ENCODE assay signal across 8 cellular contexts in the genomic region with DNA sequence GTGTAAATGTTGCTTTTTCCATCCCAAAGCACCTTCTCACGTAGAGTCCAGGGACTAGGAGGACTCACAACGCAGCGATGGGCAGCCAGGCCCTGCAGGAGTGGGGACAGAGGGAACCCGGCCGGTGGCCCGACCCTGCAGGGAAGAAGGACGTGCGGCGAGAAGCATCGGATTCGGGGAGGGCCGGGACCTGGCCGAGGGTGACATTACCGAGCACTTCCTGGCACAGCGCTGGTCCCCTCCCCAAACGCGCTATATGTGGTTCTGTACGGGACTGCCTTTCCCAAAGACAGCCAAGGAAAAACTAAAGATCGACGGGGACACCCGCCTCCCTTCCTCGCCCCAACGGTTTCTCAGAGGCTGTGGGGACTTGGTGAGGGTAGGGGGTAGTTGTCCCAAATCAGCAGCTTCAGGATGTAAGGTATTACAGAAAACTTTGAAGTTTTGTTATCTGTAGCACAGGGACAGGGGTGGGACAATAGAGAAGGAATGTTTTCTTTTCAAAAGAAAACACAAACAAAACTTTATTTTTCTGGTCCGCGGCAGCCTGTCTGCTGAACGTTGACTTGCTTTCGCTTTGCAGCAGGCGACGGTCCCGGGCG. TPM values are rescaled to one million over a fixed set of nuclear protein-coding genes. Genes with fewer than 3 reads are reported as not detected.
DNase-seq lines count a peak whose midpoint lies in the region; ATAC-seq, FAIRE-seq and TF ChIP-seq lines count a peak whose summit lies in the region.

No MANE protein-coding gene starts in this region.

- H3K4ac ChIP-seq in H1 (replicated peaks; ENCODE audit: insufficient read length, low read depth, low read length), result no peak overlapping the region

- no peak overlapping the region for H2BK20ac ChIP-seq in H1 (ENCODE audit: low read length)

- no peak overlapping the region for H2BK120ac ChIP-seq in H1 (replicated peaks; ENCODE audit: low read depth, low read length)

- H3K4me3 ChIP-seq in AG09309 (ENCODE audit: control insufficient read depth, low read depth, low read length) (peak overlapping the region; percentile 58), HL-60 (replicated peaks; ENCODE audit: insufficient read depth, low read length) (peak overlapping the region; percentile 63), H1 (ENCODE audit: extremely low read depth in 1 of 4, insufficient read depth in 2 of 4, low read depth in 3 of 4, low read length in 4 of 4) (peak overlapping the region; percentile 66 to 78 (median 74))

- H3K79me1 ChIP-seq in H1 (ENCODE audit: low read depth, low read length), result no peaks in the 10 kb centered on the region

- H3K23me2 ChIP-seq in H1 (ENCODE audit: low read depth, low read length), result peaks cover 14% of the 10 kb centered on the region

- no peak for TF ChIP-seq EP300 in H1 (IDR thresholded peaks at IDR 0.05; ENCODE audit: borderline replicate concordance in 1 of 2, low read depth in 2 of 2, low read length in 2 of 2)

- H3K14ac ChIP-seq in H1 (ENCODE audit: insufficient read length), result no peak overlapping the region

- H4K20me1 ChIP-seq in H1 (replicated peaks in 1 of 2; ENCODE audit: control insufficient read depth in 1 of 2, insufficient read depth in 2 of 2, low read length in 2 of 2), result peaks cover 0 to 8% of the 10 kb centered on the region in 2 experiments

- H2AK5ac ChIP-seq in H1 (ENCODE audit: low read depth, low read length), result no peak overlapping the region

- H3K36me3 Mint-ChIP-seq in mesothelial cell of epicardium (no peaks in the 10 kb centered on the region), type B pancreatic cell (peaks cover 3% of the 10 kb centered on the region)

- peaks cover 0 to 21% of the 10 kb centered on the region in 2 experiments; a peak in 2 of 4 replicates for H3K79me2 ChIP-seq in H1 (ENCODE audit: control insufficient read depth in 1 of 2, insufficient read depth in 2 of 2, low read length in 2 of 2)

- H3K9ac ChIP-seq in H1 (replicated peaks in 1 of 4; ENCODE audit: extremely low read depth in 1 of 4, low read depth in 3 of 4, low read length in 3 of 4), result peak overlapping the region in 2 of 4 experiments; percentile 16 to 62; a peak in 2 of 7 replicates

- no peak overlapping the region for H4K8ac ChIP-seq in H1 (ENCODE audit: extremely low read depth, insufficient read depth, low read length)

- POLR2A ChIA-PET in H1 (lab: Charles Lee; ENCODE audit: partially characterized antibody), result no interaction called here

- no peak overlapping the region for H3K18ac ChIP-seq in H1 (ENCODE audit: extremely low read depth, low read length)

- ATAC-seq in HG03457 (IDR thresholded peaks at IDR 0.05; ENCODE audit: unreplicated experiment), result no peak

- H3K4me3 Mint-ChIP-seq in mesothelial cell of epicardium (peak overlapping the region; percentile 84), type B pancreatic cell (peak overlapping the region; percentile 94)

- no peak overlapping the region for H3K23ac ChIP-seq in H1 (ENCODE audit: insufficient read length)

- no peak overlapping the region for H4K5ac ChIP-seq in H1 (ENCODE audit: insufficient read length, low read depth, low read length)

- DNase-seq in AG09309 (ENCODE audit: low read depth) (no peak), HL-60 (ENCODE audit: low read depth in 1 of 2, low spot score in 1 of 2) (no peak), H1 (ENCODE audit: low read depth in 1 of 2, low spot score in 2 of 2) (peak in 1 of 2 experiments; percentile 62), mesothelial cell of epicardium (ENCODE audit: low spot score in 2 of 2, unreplicated experiment in 2 of 2) (no peak), type B pancreatic cell (ENCODE audit: extremely low spot score, unreplicated experiment) (no peak), GM19238 (ENCODE audit: insufficient read length, low spot score) (no peak)
- peak; percentile 52 to 58 for DNase-seq in activated CD4-positive, alpha-beta T cell treated with anti-CD3 and anti-CD28 coated beads, Interleukin-2, amount 50 U/mL, for 48 hours

- H2BK12ac ChIP-seq in H1 (ENCODE audit: low read depth, low read length), result no peak overlapping the region; the same call in 1 of the 2 replicates

- H3K4me2 ChIP-seq in H1 (ENCODE audit: insufficient read depth in 1 of 2, low read depth in 2 of 2, low read length in 2 of 2), result peak overlapping the region; percentile 92 to 97

- no peak overlapping the region for H4K91ac ChIP-seq in H1 (replicated peaks; ENCODE audit: insufficient read length, low read length)

- peaks cover 0 to 8% (median 2%) of the 10 kb centered on the region in 4 experiments; a peak in 5 of 7 replicates for H3K4me1 ChIP-seq in H1 (replicated peaks in 1 of 4; ENCODE audit: control insufficient read depth in 3 of 4, insufficient read depth in 4 of 4, low read length in 3 of 4)

- FAIRE-seq in H1 (lab: Jason Lieb, UNC), result no peak

- no peak for TF ChIP-seq POLR2A in H1 (IDR thresholded peaks at IDR 0.05; ENCODE audit: control extremely low read depth in 1 of 2, low read depth in 2 of 2, low read length in 2 of 2)

- H3K27ac Mint-ChIP-seq in mesothelial cell of epicardium, result peak overlapping the region; percentile 91
- H3K27ac Mint-ChIP-seq in type B pancreatic cell, result peak overlapping the region; percentile 89

- no peaks in the 10 kb centered on the region for H3K27me3 ChIP-seq in HL-60 (ENCODE audit: insufficient read depth, poor library complexity, severe bottlenecking)
- peaks cover 0 to 9% (median 0%) of the 10 kb centered on the region in 4 experiments; a peak in 1 of 7 replicates for H3K27me3 ChIP-seq in H1 (replicated peaks in 1 of 4; ENCODE audit: control insufficient read depth in 3 of 4, extremely low read depth in 1 of 4, insufficient read depth in 3 of 4, low read length in 3 of 4)

- H3K4me1 Mint-ChIP-seq in mesothelial cell of epicardium, result peaks cover 35% of the 10 kb centered on the region
- peaks cover 30% of the 10 kb centered on the region for H3K4me1 Mint-ChIP-seq in type B pancreatic cell (ENCODE audit: unreplicated experiment)

- WGBS in H1 (ENCODE audit: extremely low coverage in 1 of 2, insufficient coverage in 1 of 2, insufficient read length in 1 of 2, insufficient replicate concordance in 2 of 2, low coverage in 1 of 2, low lambda C conversion rate in 2 of 2, missing lambda C conversion rate in 1 of 2), 2 experiments, result 1% methylated on average over 30 of the region's 31 CpGs; no CpG with 5 or more reads in 1 of the 2 experiments

- no peaks in the 10 kb centered on the region for H3K9me3 ChIP-seq in H1 (ENCODE audit: insufficient read depth in 2 of 2, low read depth in 1 of 2, low read length in 1 of 2)

- H2BK5ac ChIP-seq in H1 (ENCODE audit: low read depth, low read length), result no peak overlapping the region

- no peak overlapping the region for H3K56ac ChIP-seq in H1 (replicated peaks; ENCODE audit: insufficient read length, low read depth, low read length)

- no peaks in the 10 kb centered on the region for H3K36me3 ChIP-seq in H1 (ENCODE audit: control insufficient read depth in 2 of 4, insufficient read depth in 4 of 4, low read length in 3 of 4)

- peak overlapping the region; percentile 87 for H2AFZ ChIP-seq in H1 (ENCODE audit: low read length)

- H3K9me3 Mint-ChIP-seq in mesothelial cell of epicardium, result no peaks in the 10 kb centered on the region
- no peaks in the 10 kb centered on the region for H3K9me3 Mint-ChIP-seq in type B pancreatic cell

- H2BK15ac ChIP-seq in H1 (ENCODE audit: low read length), result no peak overlapping the region

- H3K27me3 Mint-ChIP-seq in mesothelial cell of epicardium (ENCODE audit: low read depth), result no peaks in the 10 kb centered on the region
- H3K27me3 Mint-ChIP-seq in type B pancreatic cell, result peaks cover 13% of the 10 kb centered on the region

- CTCF ChIA-PET in H1 (lab: Charles Lee; ENCODE audit: partially characterized antibody), result interaction anchor here (1.4 kb wide), 2 partner anchors 24 to 113 kb away, joined by 4 to 6 read pairs; no protein-coding TSS in a partner anchor

- H3K27ac ChIP-seq in HL-60 (replicated peaks) (peak overlapping the region; percentile 65), H1 (ENCODE audit: low read depth, low read length) (no peak overlapping the region)

- TF ChIP-seq CTCF in AG09309 (IDR thresholded peaks at IDR 0.05; ENCODE audit: control insufficient read depth, insufficient read depth, low read depth, low read length, missing control alignments), result no peak
- TF ChIP-seq CTCF in HL-60 (IDR thresholded peaks at IDR 0.05; ENCODE audit: insufficient read depth, low read length), result no peak
- TF ChIP-seq CTCF in H1 (IDR thresholded peaks at IDR 0.05; ENCODE audit: control extremely low read depth in 1 of 3, insufficient read depth in 1 of 3, low read depth in 1 of 3, low read length in 3 of 3), result no peak
- TF ChIP-seq CTCF in mesothelial cell of epicardium (IDR thresholded peaks at IDR 0.05; ENCODE audit: unreplicated experiment), result no peak
- no peak for TF ChIP-seq CTCF in type B pancreatic cell (conservative IDR thresholded peaks at IDR 0.05)

- TF ChIP-seq RAD21 in H1 (IDR thresholded peaks at IDR 0.05 in 1 of 2, conservative IDR thresholded peaks at IDR 0.05 in 1 of 2; ENCODE audit: low read depth in 2 of 2, low read length in 2 of 2), result no peak; a peak in 1 of 4 replicates

TF ChIP-seq in H1, 55 proteins besides CTCF, POLR2A, EP300 and RAD21 (continues in another document):
- TF ChIP-seq ASH2L (IDR thresholded peaks at IDR 0.05; ENCODE audit: low read length) (peak; percentile 68), EZH2 (IDR thresholded peaks at IDR 0.05; ENCODE audit: low read depth, low read length, severe bottlenecking) (peak; percentile 43), KDM4A (IDR thresholded peaks at IDR 0.05; ENCODE audit: low read depth, low read length, severe bottlenecking) (peak; percentile 15), SUZ12 (IDR thresholded peaks at IDR 0.05; ENCODE audit: low read length) (peak; percentile 72), YY1 (IDR thresholded peaks at IDR 0.05; ENCODE audit: low read depth, low read length) (0 out of 2 replicates have a peak, but pooled peaks have one; percentile 11), CBX5 (IDR thresholded peaks at IDR 0.05; ENCODE audit: low read depth, low read length) (no peak)
- TF ChIP-seq, protein P1, sequence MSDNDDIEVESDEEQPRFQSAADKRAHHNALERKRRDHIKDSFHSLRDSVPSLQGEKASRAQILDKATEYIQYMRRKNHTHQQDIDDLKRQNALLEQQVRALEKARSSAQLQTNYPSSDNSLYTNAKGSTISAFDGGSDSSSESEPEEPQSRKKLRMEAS (IDR thresholded peaks at IDR 0.05), result no peak

RNA-seq across cellular contexts. Expression of a gene that starts 0.9 kb away (rescaled TPM):
- total RNA-seq in H1 (2021; fragmentation: NEBNext Ultra II Directional; extraction: Animal tissue kit (Norgen Biotek cat#: 25700)), result 11.4 and 11.8 TPM in 2 replicates
- 1.7 and 3.9 TPM in 2 replicates for polyA plus RNA-seq in H1 (2011; rRNA removed)
- 3.9 TPM for polyA plus RNA-seq in H1 (2011; cell fraction: cytosol; rRNA removed)
- polyA plus RNA-seq in H1 (2011; cell fraction: nucleus; rRNA removed), result 2.8 TPM
- 2.8 to 5.7 TPM (median 4.2 TPM) in 4 replicates for polyA plus RNA-seq in H1 (2012, experiment 1 of 2)
- polyA plus RNA-seq in H1 (2012, experiment 2 of 2), result 0.52 TPM
- polyA plus RNA-seq in H1 (2013, experiment 1 of 2), result 5.5 TPM
- 5.5 TPM for polyA plus RNA-seq in H1 (2013, experiment 2 of 2)
- polyA minus RNA-seq in H1 (2011; rRNA and poly(A)+ RNA removed), result 13.9 and 18.7 TPM in 2 replicates
- polyA minus RNA-seq in H1 (2011; cell fraction: cytosol; rRNA and poly(A)+ RNA removed), result 8.1 TPM
- 10.2 TPM for polyA minus RNA-seq in H1 (2011; cell fraction: nucleus; rRNA and poly(A)+ RNA removed)
- total RNA-seq in mesothelial cell of epicardium (52.2 to 55.7 TPM (median 54.8 TPM) in 3 replicates), type B pancreatic cell (ENCODE audit: low replicate concordance) (40.9 and 48.4 TPM in 2 replicates)

Comparison
In these comparisons a context has a peak if more than half of its experiments do, and no peak if none do; other contexts are left out.
1. DNase-seq: peak in activated CD4-positive, alpha-beta T cell treated with anti-CD3 and anti-CD28 coated beads, Interleukin-2, amount 50 U/mL, for 48 hours (2 of 2); none in AG09309 (single experiment), HL-60 (0 of 2), mesothelial cell of epicardium (0 of 2), type B pancreatic cell (single experiment) and GM19238 (single experiment).
2. Peak in every context shown above with its lines, with median percentiles within 50 percentile points of each other: H3K4me3 ChIP-seq.